13 cellular contexts compared by ENCODE assay signal in genomic region chr1:156666862-156667609, GRCh38. TPM values are rescaled to one million over a fixed set of nuclear protein-coding genes. Genes with fewer than 3 reads are reported as not detected.
DNase-seq lines count a peak whose midpoint lies in the region; ATAC-seq, FAIRE-seq and TF ChIP-seq lines count a peak whose summit lies in the region.
"Had no signal": no experiment of that assay in that cellular context is flagged by ENCODE, and none has a peak within 500 bp of the region (broad histone marks: within the 10 kb centered on the region; RNA-seq: fewer than 3 reads in every experiment).

No MANE protein-coding gene starts in this region.

- no peaks in the 10 kb centered on the region for H4K20me1 ChIP-seq in HepG2 (ENCODE audit: insufficient read depth, low read length)

- POLR2A ChIA-PET in HepG2 (lab: Yijun Ruan, JAX): interaction anchor here (11.4 kb wide), 1 partner anchor 7 kb away, joined by 189 read pairs; the partner anchor contains the start of gene NES

- H3K9ac ChIP-seq in HUES48 (ENCODE audit: low read depth, low read length) (no peak overlapping the region), HepG2 (ENCODE audit: insufficient read depth, low read depth, low read length) (peak overlapping the region; percentile 3; the same call in 1 of the 2 replicates)

- no peak for TF ChIP-seq RAD21 in HepG2 (CRISPR knock-in tag; IDR thresholded peaks at IDR 0.05)

- BruUV-seq in HepG2 (replicated peaks; lab: Mats Ljungman, UMichigan): no TSS peak

- peaks cover 69% of the 10 kb centered on the region for H3K4me1 ChIP-seq in HUES48 (ENCODE audit: control insufficient read depth, insufficient read depth, low read length)
- H3K4me1 ChIP-seq in HepG2 (ENCODE audit: insufficient read depth, low read length): peaks cover 70% of the 10 kb centered on the region
- H3K4me1 ChIP-seq in spleen: peaks cover 41 to 98% (median 79%) of the 10 kb centered on the region in 6 donors

- ATAC-seq in HepG2 (peak; percentile 8), GM18870 (IDR thresholded peaks at IDR 0.05; ENCODE audit: unreplicated experiment) (no peak)

- TF ChIP-seq CTCF in bronchial epithelial cell (IDR thresholded peaks at IDR 0.05; ENCODE audit: insufficient read depth, low read length, severe bottlenecking) (no peak), HepG2 (CRISPR knock-in tag; IDR thresholded peaks at IDR 0.05) (no peak), spleen (IDR thresholded peaks at IDR 0.05 in 8 of 11, conservative IDR thresholded peaks at IDR 0.05 in 3 of 11) (no peak)

- FAIRE-seq in bronchial epithelial cell (lab: Jason Lieb, UNC): peak; percentile 36
- peak; percentile 32 for FAIRE-seq in HepG2 (lab: Jason Lieb, UNC)

- DNase-seq in bronchial epithelial cell (ENCODE audit: low read depth) (no peak), HepG2 (ENCODE audit: low spot score) (peak; percentile 51), spleen (no peak), epidermal melanocyte (ENCODE audit: insufficient read length, low spot score) (no peak), AML-193 (lab: John Stamatoyannopoulos, UW) (no peak)
- no peak for DNase-seq in activated CD4-positive, alpha-beta T cell treated with anti-CD3 and anti-CD28 coated beads for 48 hours
- DNase-seq: activated CD8-positive, alpha-beta memory T cell treated with anti-CD3 and anti-CD28 coated beads for 24 hours; NCI-H1048; NCI-H748 treated with DMSO at 0.1 percent for 48 hours had no signal

- H3K4me3 ChIP-seq in HUES48 (ENCODE audit: low read depth, low read length) (no peak overlapping the region), bronchial epithelial cell (ENCODE audit: low read depth, low read length) (no peak overlapping the region), HepG2 (replicated peaks in 1 of 3; ENCODE audit: insufficient read depth in 1 of 3, low read depth in 2 of 3, low read length in 3 of 3) (peak overlapping the region in 1 of 3 experiments; percentile 42; a peak in 1 of 6 replicates), spleen (no peak overlapping the region)

- in situ Hi-C loops in HepG2 (cut with HindIII; ENCODE audit: extremely low pct_ligation_motif_present, low pct_unique_long_range_greater_than_20kb): no loop called here

- H3K4me2 ChIP-seq in HepG2 (ENCODE audit: low read depth, low read length): peak overlapping the region; percentile 96

- H2AFZ ChIP-seq in HepG2 (ENCODE audit: low read length): no peak overlapping the region

- H3K9me3 ChIP-seq in HUES48 (ENCODE audit: control insufficient read depth, insufficient read depth, low read length): no peaks in the 10 kb centered on the region
- H3K9me3 ChIP-seq in HepG2 (ENCODE audit: low read length): no peaks in the 10 kb centered on the region
- H3K9me3 ChIP-seq in spleen: no peaks in the 10 kb centered on the region

- H3K36me3 ChIP-seq in HUES48 (ENCODE audit: control insufficient read depth, insufficient read depth, low read length) (peaks cover 9% of the 10 kb centered on the region), bronchial epithelial cell (ENCODE audit: control insufficient read depth, insufficient read depth, low read length) (no peaks in the 10 kb centered on the region), HepG2 (replicated peaks in 1 of 2; ENCODE audit: control insufficient read depth in 1 of 2, insufficient read depth in 2 of 2, low read length in 2 of 2) (no peaks in the 10 kb centered on the region), spleen (peaks cover 0 to 16% (median 0%) of the 10 kb centered on the region in 6 donors)

- peak overlapping the region; percentile 85 for H3K27ac ChIP-seq in HUES48 (ENCODE audit: low read depth, low read length)
- H3K27ac ChIP-seq in HepG2 (ENCODE audit: extremely low read length, insufficient read depth, low read length): no peak overlapping the region
- peak overlapping the region; percentile 74 to 87 (median 79) for H3K27ac ChIP-seq in spleen
- H3K27ac ChIP-seq: C4-2B had no signal

- H3K27me3 ChIP-seq in HUES48 (ENCODE audit: control insufficient read depth, insufficient read depth, low read length) (no peaks in the 10 kb centered on the region), bronchial epithelial cell (ENCODE audit: control insufficient read depth, insufficient read depth, low read length) (peaks cover 3% of the 10 kb centered on the region), HepG2 (ENCODE audit: control insufficient read depth in 1 of 2, insufficient read depth in 2 of 2, low read length in 2 of 2) (no peaks in the 10 kb centered on the region), spleen (replicated peaks in 1 of 7) (peaks cover 0 to 7% (median 0%) of the 10 kb centered on the region in 7 donors)

- intact Hi-C loops in HepG2 (cut with micrococcal nuclease; ENCODE audit: unreplicated experiment): loop anchor here (10.0 kb wide), 1 partner anchor 58 kb away; the partner anchor contains the start of genes ISG20L2 and METTL25B
- intact Hi-C loops in spleen (cut with DNase I; ENCODE audit: low total_unique reads): no loop called here

- CTCF ChIA-PET in HepG2 (lab: Yijun Ruan, JAX; ENCODE audit: low intra/inter-chr PET ratio, low total read pairs): interaction anchor here (0.6 kb wide), 1 partner anchor 186 kb away, joined by 3 read pairs; no protein-coding TSS in a partner anchor

- 55% methylated on average over 9 of the region's 9 CpGs for WGBS in HepG2 (ENCODE audit: low lambda C conversion rate)
- WGBS in spleen, 5 donors: 74 to 89% (median 78%) methylated on average over 9 of the region's 9 CpGs

- TF ChIP-seq POLR2A in HepG2 (IDR thresholded peaks at IDR 0.05; ENCODE audit: insufficient read depth in 1 of 2, low read depth in 2 of 2, low read length in 2 of 2): no peak
- TF ChIP-seq POLR2A in spleen (IDR thresholded peaks at IDR 0.05): no peak

- H3K79me2 ChIP-seq in HepG2 (ENCODE audit: insufficient read depth, low read length): no peaks in the 10 kb centered on the region

- TF ChIP-seq EP300 in HepG2 (IDR thresholded peaks at IDR 0.05; ENCODE audit: low read depth in 2 of 2, low read length in 2 of 2) (no peak), HepG2 (CRISPR knock-in tag; IDR thresholded peaks at IDR 0.05; ENCODE audit: borderline replicate concordance) (no peak)

RNA-seq across cellular contexts. Expression of gene NES, which starts 10.2 kb away (rescaled TPM):
- under 0.01 TPM in 1 of 2 replicates, not detected in the other for total RNA-seq in bronchial epithelial cell
- total RNA-seq in HepG2 (2016; rRNA removed; fragmentation: Illumina TruSeq; extraction: Trizol): 12.7 and 16.6 TPM in 2 replicates
- total RNA-seq in HepG2 (2016; cell fraction: cytosol; rRNA removed; fragmentation: Illumina TruSeq; extraction: Trizol; ENCODE audit: low read depth): 0.30 and 0.53 TPM in 2 replicates
- total RNA-seq in HepG2 (2016; cell fraction: insoluble cytoplasmic fraction; rRNA removed; fragmentation: Illumina TruSeq; extraction: Trizol): 9.1 and 18.2 TPM in 2 replicates
- 1.4 and 1.5 TPM in 2 replicates for total RNA-seq in HepG2 (2016; cell fraction: membrane; rRNA removed; fragmentation: Illumina TruSeq; extraction: Trizol)
- 11.7 and 13.1 TPM in 2 replicates for total RNA-seq in HepG2 (2016; cell fraction: nucleus; rRNA removed; fragmentation: Illumina TruSeq; extraction: Trizol)
- 1.7 and 2.5 TPM in 2 replicates for polyA plus RNA-seq in HepG2 (2011; rRNA removed)
- polyA plus RNA-seq in HepG2 (2011; cell fraction: cytosol; rRNA removed): 1.1 and 1.2 TPM in 2 replicates
- 9.3 and 9.7 TPM in 2 replicates for polyA plus RNA-seq in HepG2 (2011; cell fraction: nucleus; rRNA removed)
- 3.5 and 3.6 TPM in 2 replicates for polyA plus RNA-seq in HepG2 (2012)
- polyA plus RNA-seq in HepG2 (2016; cell fraction: cytosol; fragmentation: Illumina TruSeq; extraction: Trizol; ENCODE audit: low read depth): 0.32 and 0.38 TPM in 2 replicates
- polyA plus RNA-seq in HepG2 (2016; cell fraction: insoluble cytoplasmic fraction; fragmentation: Illumina TruSeq; extraction: Trizol; ENCODE audit: low read depth): 8.6 and 10.8 TPM in 2 replicates
- 0.46 and 0.93 TPM in 2 replicates for polyA plus RNA-seq in HepG2 (2016; cell fraction: membrane; fragmentation: Illumina TruSeq; extraction: Trizol; ENCODE audit: low read depth)
- 27.3 and 27.7 TPM in 2 replicates for polyA plus RNA-seq in HepG2 (2016; cell fraction: nucleus; fragmentation: Illumina TruSeq; extraction: Trizol; ENCODE audit: insufficient read depth, low read depth)
- polyA minus RNA-seq in HepG2 (2011; rRNA and poly(A)+ RNA removed; ENCODE audit: low replicate concordance): 0.91 and 2.7 TPM in 2 replicates
- 2.4 and 2.5 TPM in 2 replicates for polyA minus RNA-seq in HepG2 (2011; cell fraction: cytosol; rRNA and poly(A)+ RNA removed)
- 1.5 and 1.7 TPM in 2 replicates for polyA minus RNA-seq in HepG2 (2011; cell fraction: nucleus; rRNA and poly(A)+ RNA removed)
- 100 to 1,000 TPM in 2 of 7 donors, 10 to 100 TPM in 5; 36.0 to 146 (median 58.3) TPM for total RNA-seq in spleen
- 10 to 100 TPM in 1 of 3 donors, 1 to 10 TPM in 2; 4.3 to 39.5 (median 6.7) TPM for polyA plus RNA-seq in spleen

RNA-seq across cellular contexts. Expression of gene BCAN, which starts 25.1 kb away (rescaled TPM):
- not detected in 2 replicates for total RNA-seq in bronchial epithelial cell
- total RNA-seq in HepG2 (2016; rRNA removed; fragmentation: Illumina TruSeq; extraction: Trizol): not detected in 2 replicates
- total RNA-seq in HepG2 (2016; cell fraction: cytosol; rRNA removed; fragmentation: Illumina TruSeq; extraction: Trizol; ENCODE audit: low read depth): not detected in 2 replicates
- total RNA-seq in HepG2 (2016; cell fraction: insoluble cytoplasmic fraction; rRNA removed; fragmentation: Illumina TruSeq; extraction: Trizol): not detected in 2 replicates
- total RNA-seq in HepG2 (2016; cell fraction: membrane; rRNA removed; fragmentation: Illumina TruSeq; extraction: Trizol): not detected in 2 replicates
- total RNA-seq in HepG2 (2016; cell fraction: nucleus; rRNA removed; fragmentation: Illumina TruSeq; extraction: Trizol): not detected in 2 replicates
- polyA plus RNA-seq in HepG2 (2011; rRNA removed): not detected in 2 replicates
- not detected in 2 replicates for polyA plus RNA-seq in HepG2 (2011; cell fraction: cytosol; rRNA removed)
- polyA plus RNA-seq in HepG2 (2011; cell fraction: nucleus; rRNA removed): 0.24 TPM in 1 of 2 replicates, not detected in the other
- 0.21 TPM in 2 replicates for polyA plus RNA-seq in HepG2 (2012)
- not detected in 2 replicates for polyA plus RNA-seq in HepG2 (2016; cell fraction: cytosol; fragmentation: Illumina TruSeq; extraction: Trizol; ENCODE audit: low read depth)
- not detected in 2 replicates for polyA plus RNA-seq in HepG2 (2016; cell fraction: insoluble cytoplasmic fraction; fragmentation: Illumina TruSeq; extraction: Trizol; ENCODE audit: low read depth)
- not detected in 2 replicates for polyA plus RNA-seq in HepG2 (2016; cell fraction: membrane; fragmentation: Illumina TruSeq; extraction: Trizol; ENCODE audit: low read depth)
- not detected in 2 replicates for polyA plus RNA-seq in HepG2 (2016; cell fraction: nucleus; fragmentation: Illumina TruSeq; extraction: Trizol; ENCODE audit: insufficient read depth, low read depth)
- polyA minus RNA-seq in HepG2 (2011; rRNA and poly(A)+ RNA removed; ENCODE audit: low replicate concordance): not detected in 2 replicates
- polyA minus RNA-seq in HepG2 (2011; cell fraction: cytosol; rRNA and poly(A)+ RNA removed): not detected in 2 replicates
- polyA minus RNA-seq in HepG2 (2011; cell fraction: nucleus; rRNA and poly(A)+ RNA removed): not detected in 2 replicates
- not detected for total RNA-seq in spleen
- polyA plus RNA-seq in spleen: under 1 TPM in 2 of 3 donors, not detected in 1; 0.10 to 0.11 TPM
- total RNA-seq: fibroblast of lung had no signal

RNA-seq across cellular contexts. Expression of gene CRABP2, which starts 38.3 kb away (rescaled TPM):
- total RNA-seq in bronchial epithelial cell (5.3 and 112 TPM in 2 replicates), HepG2 (2016; rRNA removed; fragmentation: Illumina TruSeq; extraction: Trizol) (0.21 and 0.60 TPM in 2 replicates), spleen (10 to 100 TPM in 1 of 7 donors, 1 to 10 TPM in 6; 1.2 to 13.1 (median 3.8) TPM)
- not detected in 2 replicates for total RNA-seq in HepG2 (2016; cell fraction: cytosol; rRNA removed; fragmentation: Illumina TruSeq; extraction: Trizol; ENCODE audit: low read depth)
- 0.28 TPM in 1 of 2 replicates, not detected in the other for total RNA-seq in HepG2 (2016; cell fraction: insoluble cytoplasmic fraction; rRNA removed; fragmentation: Illumina TruSeq; extraction: Trizol)
- total RNA-seq in HepG2 (2016; cell fraction: membrane; rRNA removed; fragmentation: Illumina TruSeq; extraction: Trizol): not detected in 2 replicates
- total RNA-seq in HepG2 (2016; cell fraction: nucleus; rRNA removed; fragmentation: Illumina TruSeq; extraction: Trizol): not detected in 2 replicates
- polyA plus RNA-seq in HepG2 (2011; rRNA removed) (0.37 and 0.40 TPM in 2 replicates), spleen (1 to 10 TPM; 1.2 to 5.3 (median 1.8) TPM)
- 0.14 and 0.16 TPM in 2 replicates for polyA plus RNA-seq in HepG2 (2011; cell fraction: cytosol; rRNA removed)
- 0.50 and 0.85 TPM in 2 replicates for polyA plus RNA-seq in HepG2 (2011; cell fraction: nucleus; rRNA removed)
- polyA plus RNA-seq in HepG2 (2012): 1.3 TPM in 1 of 2 replicates, not detected in the other
- 0.24 TPM in 1 of 2 replicates, not detected in the other for polyA plus RNA-seq in HepG2 (2016; cell fraction: cytosol; fragmentation: Illumina TruSeq; extraction: Trizol; ENCODE audit: low read depth)
- polyA plus RNA-seq in HepG2 (2016; cell fraction: insoluble cytoplasmic fraction; fragmentation: Illumina TruSeq; extraction: Trizol; ENCODE audit: low read depth): 0.57 and 0.99 TPM in 2 replicates
- polyA plus RNA-seq in HepG2 (2016; cell fraction: membrane; fragmentation: Illumina TruSeq; extraction: Trizol; ENCODE audit: low read depth): not detected in 2 replicates
- 0.51 and 1.8 TPM in 2 replicates for polyA plus RNA-seq in HepG2 (2016; cell fraction: nucleus; fragmentation: Illumina TruSeq; extraction: Trizol; ENCODE audit: insufficient read depth, low read depth)
- 1.2 TPM in 1 of 2 replicates, not detected in the other for polyA minus RNA-seq in HepG2 (2011; rRNA and poly(A)+ RNA removed; ENCODE audit: low replicate concordance)
- not detected in 2 replicates for polyA minus RNA-seq in HepG2 (2011; cell fraction: cytosol; rRNA and poly(A)+ RNA removed)
- polyA minus RNA-seq in HepG2 (2011; cell fraction: nucleus; rRNA and poly(A)+ RNA removed): not detected in 2 replicates

RNA-seq across cellular contexts. Expression of gene HAPLN2, which starts 47.8 kb away (rescaled TPM):
- total RNA-seq in bronchial epithelial cell (under 0.01 TPM in 1 of 2 replicates, not detected in the other), HepG2 (2016; rRNA removed; fragmentation: Illumina TruSeq; extraction: Trizol) (not detected in 2 replicates), spleen (1 to 10 TPM in 1 of 7 donors, under 1 TPM in 2, not detected in 4; 0.20 to 1.1 (median 0.46) TPM)
- not detected in 2 replicates for total RNA-seq in HepG2 (2016; cell fraction: cytosol; rRNA removed; fragmentation: Illumina TruSeq; extraction: Trizol; ENCODE audit: low read depth)
- total RNA-seq in HepG2 (2016; cell fraction: insoluble cytoplasmic fraction; rRNA removed; fragmentation: Illumina TruSeq; extraction: Trizol): not detected in 2 replicates
- total RNA-seq in HepG2 (2016; cell fraction: membrane; rRNA removed; fragmentation: Illumina TruSeq; extraction: Trizol): not detected in 2 replicates
- total RNA-seq in HepG2 (2016; cell fraction: nucleus; rRNA removed; fragmentation: Illumina TruSeq; extraction: Trizol): not detected in 2 replicates
- polyA plus RNA-seq in HepG2 (2011; rRNA removed) (0.09 TPM in 1 of 2 replicates, not detected in the other), spleen (under 1 TPM; 0.22 to 0.80 (median 0.27) TPM)
- not detected in 2 replicates for polyA plus RNA-seq in HepG2 (2011; cell fraction: cytosol; rRNA removed)
- polyA plus RNA-seq in HepG2 (2011; cell fraction: nucleus; rRNA removed): 0.40 and 0.62 TPM in 2 replicates
- polyA plus RNA-seq in HepG2 (2012): 0.19 TPM in 1 of 2 replicates, not detected in the other
- not detected in 2 replicates for polyA plus RNA-seq in HepG2 (2016; cell fraction: cytosol; fragmentation: Illumina TruSeq; extraction: Trizol; ENCODE audit: low read depth)
- polyA plus RNA-seq in HepG2 (2016; cell fraction: insoluble cytoplasmic fraction; fragmentation: Illumina TruSeq; extraction: Trizol; ENCODE audit: low read depth): not detected in 2 replicates
- polyA plus RNA-seq in HepG2 (2016; cell fraction: membrane; fragmentation: Illumina TruSeq; extraction: Trizol; ENCODE audit: low read depth): not detected in 2 replicates
- not detected in 2 replicates for polyA plus RNA-seq in HepG2 (2016; cell fraction: nucleus; fragmentation: Illumina TruSeq; extraction: Trizol; ENCODE audit: insufficient read depth, low read depth)
- polyA minus RNA-seq in HepG2 (2011; rRNA and poly(A)+ RNA removed; ENCODE audit: low replicate concordance): not detected in 2 replicates
- polyA minus RNA-seq in HepG2 (2011; cell fraction: cytosol; rRNA and poly(A)+ RNA removed): not detected in 2 replicates
- not detected in 2 replicates for polyA minus RNA-seq in HepG2 (2011; cell fraction: nucleus; rRNA and poly(A)+ RNA removed)
- total RNA-seq: fibroblast of lung had no signal
- polyA plus RNA-seq: fibroblast of lung had no signal
